ENCODE assay signal across 1 cellular context in genomic region chr7:2956526-2957368, GRCh38.
A peak's percentile ranks its signal among the peaks of the same experiment; 100 is the strongest.
TF ChIP-seq lines count a peak whose summit lies in the region.

No MANE protein-coding gene starts in this region.

TF ChIP-seq in K562, 482 proteins besides CTCF, POLR2A, EP300 and RAD21 (continued from another document and continues in another):
- no peak for TF ChIP-seq U2AF1 (optimal IDR thresholded peaks at IDR 0.05; ENCODE audit: low read depth, low read length)
- TF ChIP-seq CHD1 (IDR thresholded peaks at IDR 0.05; ENCODE audit: low read length), result no peak
- no peak for TF ChIP-seq GTF3C2 (IDR thresholded peaks at IDR 0.05; ENCODE audit: borderline replicate concordance, extremely low read depth, insufficient read length)
- peak; percentile 47 for TF ChIP-seq PRDM10 (IDR thresholded peaks at IDR 0.05; ENCODE audit: partially characterized antibody)
- 0 out of 2 replicates have a peak, but pooled peaks have one; percentile 19 for TF ChIP-seq GMEB1 (CRISPR knock-in tag; IDR thresholded peaks at IDR 0.05)
- no peak for TF ChIP-seq ZEB2 (IDR thresholded peaks at IDR 0.05)
- no peak for TF ChIP-seq CEBPG (CRISPR knock-in tag; IDR thresholded peaks at IDR 0.05)
- TF ChIP-seq CEBPG (tag; conservative IDR thresholded peaks at IDR 0.05 in 1 of 2, IDR thresholded peaks at IDR 0.05 in 1 of 2), result no peak
- no peak for TF ChIP-seq CC2D1A (IDR thresholded peaks at IDR 0.05)
- 0 out of 2 replicates have a peak, but pooled peaks have one; percentile 66 for TF ChIP-seq GABPB2 (CRISPR knock-in tag; conservative IDR thresholded peaks at IDR 0.05)
- TF ChIP-seq MED1 (CRISPR knock-in tag; IDR thresholded peaks at IDR 0.05; ENCODE audit: borderline replicate concordance), result no peak
- TF ChIP-seq TSC22D4 (tag; IDR thresholded peaks at IDR 0.05), result no peak
- no peak for TF ChIP-seq TAF1 (IDR thresholded peaks at IDR 0.05; ENCODE audit: control insufficient read depth, extremely low read depth, insufficient read depth, low read length, severe bottlenecking)
- no peak for TF ChIP-seq HEY1 (CRISPR knock-in tag; IDR thresholded peaks at IDR 0.05; ENCODE audit: borderline replicate concordance)
- no peak; the same call in 1 of the 2 replicates for TF ChIP-seq ZNF444 (CRISPR knock-in tag; IDR thresholded peaks at IDR 0.05)
- TF ChIP-seq ZFX (CRISPR knock-in tag; IDR thresholded peaks at IDR 0.05), result no peak
- peak; percentile 84 for TF ChIP-seq JUND (IDR thresholded peaks at IDR 0.05; ENCODE audit: borderline replicate concordance, low read depth, low read length)
- TF ChIP-seq JUND (tag; IDR thresholded peaks at IDR 0.05; ENCODE audit: borderline replicate concordance, low read depth, low read length), result peak; percentile 92; the same call in 2 of the 3 replicates
- no peak for TF ChIP-seq SETDB1 (IDR thresholded peaks at IDR 0.05; ENCODE audit: low read length)
- TF ChIP-seq ZNF133 (CRISPR knock-in tag; IDR thresholded peaks at IDR 0.05), result no peak
- no peak for TF ChIP-seq TAF15 (IDR thresholded peaks at IDR 0.05; ENCODE audit: low read depth, low read length)
- TF ChIP-seq RERE (CRISPR knock-in tag; IDR thresholded peaks at IDR 0.05; ENCODE audit: borderline replicate concordance), result no peak
- TF ChIP-seq MEF2D (tag; conservative IDR thresholded peaks at IDR 0.05; ENCODE audit: low read depth), result peak; percentile 93
- peak; percentile 68; the same call in 1 of the 2 replicates for TF ChIP-seq ZNF449 (CRISPR knock-in tag; IDR thresholded peaks at IDR 0.05)
- no peak for TF ChIP-seq PHB2 (IDR thresholded peaks at IDR 0.05; ENCODE audit: low read depth)
- no peak for TF ChIP-seq CHAMP1 (IDR thresholded peaks at IDR 0.05)
- no peak for TF ChIP-seq ZHX1 (conservative IDR thresholded peaks at IDR 0.05; ENCODE audit: low read length)
- TF ChIP-seq NCOA1 (IDR thresholded peaks at IDR 0.05; ENCODE audit: low read depth), result peak; percentile 87
- TF ChIP-seq DMBX1 (CRISPR knock-in tag; IDR thresholded peaks at IDR 0.05; ENCODE audit: borderline replicate concordance), result peak; percentile 92
- no peak for TF ChIP-seq PPARD (CRISPR knock-in tag; IDR thresholded peaks at IDR 0.05)
- TF ChIP-seq BRD9 (IDR thresholded peaks at IDR 0.05; ENCODE audit: low read depth, partially characterized antibody), result peak; percentile 5
- TF ChIP-seq RAD51 (IDR thresholded peaks at IDR 0.05; ENCODE audit: borderline replicate concordance, low read depth), result no peak; the same call in 1 of the 2 replicates
- TF ChIP-seq THAP12 (CRISPR knock-in tag; IDR thresholded peaks at IDR 0.05), result no peak
